Comparison of ENCODE assay signal across 14 cellular contexts in the genomic region with DNA sequence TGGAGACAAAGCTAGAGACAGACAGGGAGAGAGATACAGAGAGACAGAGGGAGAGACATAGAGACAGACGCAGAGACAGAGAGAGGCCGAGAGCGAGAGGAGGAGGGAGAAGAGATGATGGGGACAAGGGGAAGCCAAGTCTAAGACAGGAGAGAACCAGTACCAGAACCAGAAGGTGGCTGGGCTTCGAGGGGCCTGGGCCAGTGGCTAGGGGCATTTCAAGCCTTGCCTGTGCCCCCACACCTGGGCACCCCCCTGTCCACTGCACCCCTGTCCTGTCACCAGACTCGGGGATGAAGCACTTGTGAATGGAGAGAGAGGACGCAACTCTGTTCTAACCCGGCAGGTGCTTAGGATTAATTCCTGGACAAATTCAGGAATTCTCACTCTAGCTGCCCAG.
DNase-seq lines count a peak whose midpoint lies in the region; ATAC-seq and TF ChIP-seq lines count a peak whose summit lies in the region.
"Had no signal": no experiment of that assay in that cellular context is flagged by ENCODE, and none has a peak within 500 bp of the region (broad histone marks: within the 10 kb centered on the region; RNA-seq: fewer than 3 reads in every experiment).

No MANE protein-coding gene starts in this region.

- H3K4me3 ChIP-seq in H7 (ENCODE audit: insufficient read depth, low read depth, low read length) (no peak overlapping the region), HEK293 (ENCODE audit: low read depth, low read length) (no peak overlapping the region), right lobe of liver (no peak overlapping the region), SK-N-SH (ENCODE audit: low read depth in 2 of 2, low read length in 1 of 2) (no peak overlapping the region)
- H3K4me3 ChIP-seq: A549 had no signal

- no peak for TF ChIP-seq RAD21 in SK-N-SH (IDR thresholded peaks at IDR 0.05; ENCODE audit: low read length)

- no peak for ATAC-seq in right lobe of liver

- no peak overlapping the region for H3K4me2 ChIP-seq in SK-N-SH
- H3K4me2 ChIP-seq: A549 had no signal

- no peaks in the 10 kb centered on the region for H3K9me2 ChIP-seq in SK-N-SH

- no peak for TF ChIP-seq EP300 in SK-N-SH (IDR thresholded peaks at IDR 0.05; ENCODE audit: borderline replicate concordance in 1 of 2, low read depth in 1 of 2, low read length in 1 of 2)

- 40% methylated on average over 4 of the region's 7 CpGs for WGBS in right lobe of liver (ENCODE audit: insufficient coverage, low coverage, low lambda C conversion rate, missing lambda C conversion rate)
- WGBS in SK-N-SH (ENCODE audit: low lambda C conversion rate), result 41% methylated on average over 7 of the region's 7 CpGs

- no peaks in the 10 kb centered on the region for H3K36me3 ChIP-seq in H7 (replicated peaks; ENCODE audit: control insufficient read depth, insufficient read depth, low read length)
- no peaks in the 10 kb centered on the region for H3K36me3 ChIP-seq in HEK293 (ENCODE audit: control insufficient read depth in 2 of 2, insufficient read depth in 1 of 2, low read length in 2 of 2)
- H3K36me3 ChIP-seq in right lobe of liver, result no peaks in the 10 kb centered on the region
- H3K36me3 ChIP-seq in SK-N-SH (replicated peaks in 1 of 2; ENCODE audit: control insufficient read depth in 1 of 2, insufficient read depth in 2 of 2, low read length in 1 of 2), result no peaks in the 10 kb centered on the region
- H3K36me3 ChIP-seq: BE2C had no signal

- H3K27me3 ChIP-seq in H7 (ENCODE audit: control insufficient read depth, insufficient read depth, low read length), result no peaks in the 10 kb centered on the region
- no peaks in the 10 kb centered on the region for H3K27me3 ChIP-seq in right lobe of liver
- no peaks in the 10 kb centered on the region for H3K27me3 ChIP-seq in SK-N-SH (ENCODE audit: insufficient read depth)
- H3K27me3 ChIP-seq: BE2C had no signal

- no peak overlapping the region for H2AFZ ChIP-seq in SK-N-SH (ENCODE audit: low read depth)

- no peak for TF ChIP-seq POLR2A in right lobe of liver (IDR thresholded peaks at IDR 0.05)

- H3K79me2 ChIP-seq in SK-N-SH (ENCODE audit: insufficient read depth), result no peaks in the 10 kb centered on the region

- no peak overlapping the region for H3K9ac ChIP-seq in SK-N-SH

- H3F3A ChIP-seq in SK-N-SH (replicated peaks; ENCODE audit: insufficient read depth), result no peaks in the 10 kb centered on the region

- H3K9me3 ChIP-seq in HEK293 (ENCODE audit: control insufficient read depth, insufficient read depth, low read depth, low read length), result no peaks in the 10 kb centered on the region
- no peaks in the 10 kb centered on the region for H3K9me3 ChIP-seq in right lobe of liver
- H3K9me3 ChIP-seq in SK-N-SH, result no peaks in the 10 kb centered on the region
- H3K9me3 ChIP-seq: A549, BE2C had no signal

- CTCF ChIA-PET in HEK293 (lab: Yijun Ruan, JAX), result no interaction called here
- CTCF ChIA-PET in SK-N-SH (lab: Yijun Ruan, JAX), result no interaction called here

- H3K4me1 ChIP-seq in HEK293 (ENCODE audit: control insufficient read depth, insufficient read depth, low read length) (no peaks in the 10 kb centered on the region), right lobe of liver (no peaks in the 10 kb centered on the region), SK-N-SH (ENCODE audit: control insufficient read depth in 1 of 2, insufficient read depth in 2 of 2, low read depth in 1 of 2, low read length in 1 of 2) (peaks cover 0 to 8% of the 10 kb centered on the region in 2 experiments; a peak in 1 of 4 replicates)
- H3K4me1 ChIP-seq: A549, BE2C had no signal

- intact Hi-C loops in posterior vena cava (cut with DNase I), result no loop called here
- intact Hi-C loops in right lobe of liver (cut with DNase I), result no loop called here

- POLR2A ChIA-PET in HEK293 (lab: Yijun Ruan, JAX) (no interaction called here), SK-N-SH (lab: Yijun Ruan, JAX) (no interaction called here)

- H3K27ac ChIP-seq in HEK293 (ENCODE audit: extremely low read depth, low read depth, low read length), result no peak overlapping the region
- no peak overlapping the region for H3K27ac ChIP-seq in right lobe of liver
- H3K27ac ChIP-seq in SK-N-SH (ENCODE audit: low read depth in 2 of 2, low read length in 1 of 2), result no peak overlapping the region
- H3K27ac ChIP-seq: A549, C4-2B had no signal

- DNase-seq in H7 (peak; percentile 28), islet precursor cell (peak; percentile 41), posterior vena cava (ENCODE audit: low spot score) (peak; percentile 4), right lobe of liver (no peak), SK-N-SH (no peak), NCI-H446 treated with DMSO at 0.1 percent for 48 hours (lab: John Stamatoyannopoulos, UW) (no peak)
- DNase-seq: BE2C; CD4-positive, alpha-beta memory T cell; DMS153; DMS79 treated with DMSO at 0.1 percent for 48 hours; EL had no signal

- TF ChIP-seq CTCF in HEK293 (tag by site-specific recombination; IDR thresholded peaks at IDR 0.05) (no peak), right lobe of liver (IDR thresholded peaks at IDR 0.05) (no peak), SK-N-SH (IDR thresholded peaks at IDR 0.05) (no peak)

- H4K20me1 ChIP-seq in SK-N-SH (ENCODE audit: insufficient read depth), result no peaks in the 10 kb centered on the region

TF ChIP-seq in HEK293, 187 proteins besides CTCF, POLR2A, EP300 and RAD21:
- TF ChIP-seq ZNF768 (tag by site-specific recombination; IDR thresholded peaks at IDR 0.05) (no peak), ZNF10 (tag by site-specific recombination; IDR thresholded peaks at IDR 0.05) (peak; percentile 76)

TF ChIP-seq in SK-N-SH, 30 proteins besides CTCF, POLR2A, EP300 and RAD21:
- TF ChIP-seq RXRA (IDR thresholded peaks at IDR 0.05; ENCODE audit: borderline replicate concordance, low read depth) (no peak), MAX (IDR thresholded peaks at IDR 0.05; ENCODE audit: low read depth) (no peak), FOXJ3 (CRISPR knock-in tag; IDR thresholded peaks at IDR 0.05) (no peak), SIN3A (IDR thresholded peaks at IDR 0.05; ENCODE audit: borderline replicate concordance, low read depth, low read length) (no peak), TEAD4 (IDR thresholded peaks at IDR 0.05; ENCODE audit: borderline replicate concordance, insufficient read depth) (no peak), RFX5 (IDR thresholded peaks at IDR 0.05; ENCODE audit: low read length) (no peak), NRF1 (IDR thresholded peaks at IDR 0.05; ENCODE audit: low read depth, low read length) (no peak), RCOR1 (IDR thresholded peaks at IDR 0.05; ENCODE audit: low read length) (no peak), ELF1 (IDR thresholded peaks at IDR 0.05) (no peak), FOSL2 (IDR thresholded peaks at IDR 0.05; ENCODE audit: borderline replicate concordance, low read depth) (no peak), MXI1 (IDR thresholded peaks at IDR 0.05; ENCODE audit: low read depth, low read length) (no peak), GATA2 (CRISPR knock-in tag; IDR thresholded peaks at IDR 0.05) (no peak), YY1 (IDR thresholded peaks at IDR 0.05; ENCODE audit: low read depth) (no peak), EZH2phosphoT487 (IDR thresholded peaks at IDR 0.05; ENCODE audit: borderline replicate concordance, low read depth) (no peak)
- TF ChIP-seq, protein P1, sequence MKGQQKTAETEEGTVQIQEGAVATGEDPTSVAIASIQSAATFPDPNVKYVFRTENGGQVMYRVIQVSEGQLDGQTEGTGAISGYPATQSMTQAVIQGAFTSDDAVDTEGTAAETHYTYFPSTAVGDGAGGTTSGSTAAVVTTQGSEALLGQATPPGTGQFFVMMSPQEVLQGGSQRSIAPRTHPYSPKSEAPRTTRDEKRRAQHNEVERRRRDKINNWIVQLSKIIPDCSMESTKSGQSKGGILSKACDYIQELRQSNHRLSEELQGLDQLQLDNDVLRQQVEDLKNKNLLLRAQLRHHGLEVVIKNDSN (IDR thresholded peaks at IDR 0.05; ENCODE audit: borderline replicate concordance, low read depth), result no peak
- TF ChIP-seq, protein P2, sequence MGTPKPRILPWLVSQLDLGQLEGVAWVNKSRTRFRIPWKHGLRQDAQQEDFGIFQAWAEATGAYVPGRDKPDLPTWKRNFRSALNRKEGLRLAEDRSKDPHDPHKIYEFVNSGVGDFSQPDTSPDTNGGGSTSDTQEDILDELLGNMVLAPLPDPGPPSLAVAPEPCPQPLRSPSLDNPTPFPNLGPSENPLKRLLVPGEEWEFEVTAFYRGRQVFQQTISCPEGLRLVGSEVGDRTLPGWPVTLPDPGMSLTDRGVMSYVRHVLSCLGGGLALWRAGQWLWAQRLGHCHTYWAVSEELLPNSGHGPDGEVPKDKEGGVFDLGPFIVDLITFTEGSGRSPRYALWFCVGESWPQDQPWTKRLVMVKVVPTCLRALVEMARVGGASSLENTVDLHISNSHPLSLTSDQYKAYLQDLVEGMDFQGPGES (IDR thresholded peaks at IDR 0.05; ENCODE audit: low read depth, low read length), result no peak
TF ChIP-seq in SK-N-SH: peak in this region for 0.

Comparison
In these comparisons a context has a peak if more than half of its experiments do, and no peak if none do; other contexts are left out.
1. DNase-seq: peak in H7 (single experiment), islet precursor cell (single experiment) and posterior vena cava (single experiment); none in right lobe of liver (0 of 3), SK-N-SH (single experiment) and NCI-H446 treated with DMSO at 0.1 percent for 48 hours (single experiment).